In genomic region chr17:7218774-7219173, GRCh38 we compare ENCODE assay signal across 10 cellular contexts. TPM values are rescaled to one million over a fixed set of nuclear protein-coding genes. Genes with fewer than 3 reads are reported as not detected.
A peak's percentile ranks its signal among the peaks of the same experiment; 100 is the strongest.
DNase-seq lines count a peak whose midpoint lies in the region; ATAC-seq and TF ChIP-seq lines count a peak whose summit lies in the region.
"Had no signal": no experiment of that assay in that cellular context is flagged by ENCODE, and none has a peak within 500 bp of the region (broad histone marks: within the 10 kb centered on the region; RNA-seq: fewer than 3 reads in every experiment).

No MANE protein-coding gene starts in this region.

- BruUV-seq in Caco-2 (replicated peaks; lab: Mats Ljungman, UMichigan) (no TSS peak), PC-3 (replicated peaks; lab: Mats Ljungman, UMichigan) (no TSS peak)

- H3K27ac Mint-ChIP-seq in Caco-2 (ENCODE audit: unreplicated experiment), result no peak overlapping the region

- POLR2A ChIA-PET in Caco-2 (lab: Charles Lee) (interaction anchor here (2.3 kb wide), 1 partner anchor 16 kb away, joined by 6 read pairs; the partner anchor contains the start of gene DVL2), PC-3 (lab: Charles Lee; ENCODE audit: unreplicated experiment) (no interaction called here)

- no peaks in the 10 kb centered on the region for H3K36me3 ChIP-seq in Caco-2 (ENCODE audit: control insufficient read depth, insufficient read depth, low read length)
- H3K36me3 ChIP-seq in PC-3 (ENCODE audit: low read depth, low read length), result peaks cover 25% of the 10 kb centered on the region
- H3K36me3 ChIP-seq in trophoblast cell (ENCODE audit: control insufficient read depth in 1 of 2, insufficient read depth in 2 of 2, low read length in 2 of 2), result peaks cover 29 to 32% of the 10 kb centered on the region in 2 experiments

- no peaks in the 10 kb centered on the region for H3K9me3 ChIP-seq in Caco-2
- H3K9me3 ChIP-seq in PC-3 (ENCODE audit: low read length), result no peaks in the 10 kb centered on the region
- no peaks in the 10 kb centered on the region for H3K9me3 ChIP-seq in trophoblast cell (ENCODE audit: insufficient read depth, low read depth, low read length)

- peak overlapping the region; percentile 86; the same call in 1 of the 2 replicates for H3K4me2 ChIP-seq in PC-3 (ENCODE audit: low read length)
- H3K4me2 ChIP-seq in trophoblast cell (ENCODE audit: low read length), result no peak overlapping the region

- no peak for TF ChIP-seq CTCF in Caco-2 (IDR thresholded peaks at IDR 0.05; ENCODE audit: insufficient read depth in 1 of 2, low read depth in 1 of 2, low read length in 1 of 2, severe bottlenecking in 1 of 2, unreplicated experiment in 1 of 2)
- TF ChIP-seq CTCF in PC-3 (conservative IDR thresholded peaks at IDR 0.05; ENCODE audit: low read depth, low read length), result no peak
- no peak for TF ChIP-seq CTCF in epithelial cell of proximal tubule (conservative IDR thresholded peaks at IDR 0.05; ENCODE audit: low read depth, low read length)

- H4K12ac ChIP-seq in trophoblast cell (ENCODE audit: low read depth, low read length), result no peak overlapping the region

- peak overlapping the region; percentile 82 for H2BK12ac ChIP-seq in trophoblast cell (ENCODE audit: low read length)

- intact Hi-C loops in Caco-2 (cut with micrococcal nuclease; ENCODE audit: unreplicated experiment) (loop anchor here (1.0 kb wide), 1 partner anchor 27 kb away; no protein-coding TSS in a partner anchor), PC-3 (cut with micrococcal nuclease) (no loop called here)

- no peak overlapping the region for H3K23ac ChIP-seq in trophoblast cell (ENCODE audit: low read length)

- H3K14ac ChIP-seq in trophoblast cell (ENCODE audit: low read length), result no peak overlapping the region

- H2AFZ ChIP-seq in PC-3 (ENCODE audit: low read length) (no peak overlapping the region), trophoblast cell (ENCODE audit: insufficient read depth, low read length, poor library complexity) (peak overlapping the region; percentile 21)

- H3K9me2 ChIP-seq in PC-3 (replicated peaks; ENCODE audit: low read length), result no peaks in the 10 kb centered on the region

- H3K4me3 Mint-ChIP-seq in Caco-2 (ENCODE audit: unreplicated experiment), result peak overlapping the region; percentile 77

- peaks cover 14% of the 10 kb centered on the region; the same call in 1 of the 2 replicates for H4K20me1 ChIP-seq in PC-3 (ENCODE audit: low read length)

- ATAC-seq in PC-3, result no peak
- no peak for ATAC-seq in activated CD4-positive, CD25-positive, alpha-beta regulatory T cell treated with anti-CD3 and anti-CD28 coated beads, Interleukin-2, amount 50 U/mL, for 24 hours
- ATAC-seq in GM21423 (IDR thresholded peaks at IDR 0.05; ENCODE audit: unreplicated experiment), result no peak

- no peak overlapping the region for H3K9ac ChIP-seq in PC-3 (ENCODE audit: low read length)
- H3K9ac ChIP-seq in trophoblast cell (ENCODE audit: low read length), result no peak overlapping the region

- no peak for DNase-seq in Caco-2
- DNase-seq in PC-3, result no peak
- DNase-seq in epithelial cell of proximal tubule (ENCODE audit: low read depth), result no peak
- DNase-seq in trophoblast cell, result no peak
- DNase-seq in stimulated activated CD4-positive, alpha-beta T cell treated with anti-CD3 and anti-CD28 coated beads, Interleukin-4, amount 100 ng/mL, for 24 hours, result no peak
- DNase-seq in NCI-H1930 (lab: John Stamatoyannopoulos, UW), result no peak
- DNase-seq: effector memory CD4-positive, alpha-beta T cell; NCI-H69 had no signal

- H2AK5ac ChIP-seq in trophoblast cell (ENCODE audit: low read length), result peak overlapping the region; percentile 54

- no peak overlapping the region for H2BK120ac ChIP-seq in trophoblast cell (ENCODE audit: insufficient read depth, low read length, poor library complexity)

- H3K4me3 ChIP-seq in Caco-2 (ENCODE audit: low read depth, low read length) (no peak overlapping the region), PC-3 (ENCODE audit: low read length) (no peak overlapping the region), epithelial cell of proximal tubule (ENCODE audit: low read depth, low read length) (peak overlapping the region; percentile 66), trophoblast cell (ENCODE audit: low read depth, low read length) (no peak overlapping the region)

- H3K79me1 ChIP-seq in trophoblast cell (ENCODE audit: low read length), result peaks cover 26% of the 10 kb centered on the region

- no peaks in the 10 kb centered on the region for H3F3A ChIP-seq in PC-3 (ENCODE audit: low read length, unreplicated experiment)

- H3K4me1 ChIP-seq in Caco-2 (peaks cover 10% of the 10 kb centered on the region), PC-3 (ENCODE audit: insufficient read depth, low read length) (peaks cover 34% of the 10 kb centered on the region), trophoblast cell (ENCODE audit: control insufficient read depth in 1 of 2, insufficient read depth in 2 of 2, low read length in 2 of 2) (peaks cover 48 to 66% of the 10 kb centered on the region in 2 experiments)

- no peaks in the 10 kb centered on the region for H3K27me3 ChIP-seq in Caco-2 (replicated peaks; ENCODE audit: control insufficient read depth, insufficient read depth, low read length)
- no peaks in the 10 kb centered on the region for H3K27me3 ChIP-seq in PC-3 (ENCODE audit: low read length)
- no peaks in the 10 kb centered on the region for H3K27me3 ChIP-seq in trophoblast cell (ENCODE audit: insufficient read depth, low read length)

- H4K91ac ChIP-seq in trophoblast cell (ENCODE audit: low read depth, low read length), result peak overlapping the region; percentile 19

- no peaks in the 10 kb centered on the region for H3K27me3 Mint-ChIP-seq in Caco-2 (ENCODE audit: insufficient read depth, unreplicated experiment)

- H2BK5ac ChIP-seq in trophoblast cell (ENCODE audit: low read depth, low read length, poor library complexity), result no peak overlapping the region

- H3K79me2 ChIP-seq in PC-3 (ENCODE audit: low read length) (peaks cover 41% of the 10 kb centered on the region), trophoblast cell (ENCODE audit: control insufficient read depth, insufficient read depth, low read length, poor library complexity) (peaks cover 10% of the 10 kb centered on the region)

- H3K9me3 Mint-ChIP-seq in Caco-2 (ENCODE audit: unreplicated experiment), result no peaks in the 10 kb centered on the region

- peak overlapping the region; percentile 32 for H4K8ac ChIP-seq in trophoblast cell (ENCODE audit: low read depth, low read length)

- no peak overlapping the region for H3K27ac ChIP-seq in PC-3 (ENCODE audit: low read length)
- H3K27ac ChIP-seq in trophoblast cell (ENCODE audit: low read depth, low read length), result no peak overlapping the region

- H3K4ac ChIP-seq in trophoblast cell (ENCODE audit: low read depth, low read length), result peak overlapping the region; percentile 29

- H3K18ac ChIP-seq in trophoblast cell (ENCODE audit: low read length), result no peak overlapping the region

- H3K4me1 Mint-ChIP-seq in Caco-2 (ENCODE audit: low read depth, unreplicated experiment), result peaks cover 5% of the 10 kb centered on the region

- CTCF ChIA-PET in Caco-2 (lab: Charles Lee), result no interaction called here
- CTCF ChIA-PET in PC-3 (lab: Charles Lee), result no interaction called here

- no CpG with 5 or more reads among the region's 5 CpGs for WGBS in trophoblast cell (ENCODE audit: extremely low coverage, insufficient coverage, insufficient read length)

- H3K36me3 Mint-ChIP-seq in Caco-2 (ENCODE audit: insufficient read depth, unreplicated experiment), result peaks cover 60% of the 10 kb centered on the region

RNA-seq across cellular contexts. Expression of gene DLG4, which starts 0.9 kb away (rescaled TPM):
- total RNA-seq in Caco-2 (2022), result 0.98 and 1.8 TPM in 2 replicates
- 6.5 and 12.8 TPM in 2 replicates for total RNA-seq in PC-3 (2014; rRNA removed)
- total RNA-seq in epithelial cell of proximal tubule, result 2.6 and 7.8 TPM in 2 replicates
- polyA plus RNA-seq in trophoblast cell (2013), result 14.6 and 15.7 TPM in 2 replicates

RNA-seq across cellular contexts. Expression of gene ACADVL, which starts 1.0 kb away (rescaled TPM):
- 133 and 164 TPM in 2 replicates for total RNA-seq in Caco-2 (2022)
- total RNA-seq in PC-3 (2014; rRNA removed), result 558 and 646 TPM in 2 replicates
- 320 and 573 TPM in 2 replicates for total RNA-seq in epithelial cell of proximal tubule
- 491 and 526 TPM in 2 replicates for polyA plus RNA-seq in trophoblast cell (2013)

RNA-seq across cellular contexts. Expression of gene DVL2, which starts 15.5 kb away (rescaled TPM):
- total RNA-seq in Caco-2 (2022), result 38.3 and 41.3 TPM in 2 replicates
- 36.9 and 65.7 TPM in 2 replicates for total RNA-seq in PC-3 (2014; rRNA removed)
- 46.5 and 68.0 TPM in 2 replicates for total RNA-seq in epithelial cell of proximal tubule
- 34.2 and 34.4 TPM in 2 replicates for polyA plus RNA-seq in trophoblast cell (2013)

RNA-seq across cellular contexts. Expression of gene PHF23, which starts 20.5 kb away (rescaled TPM):
- total RNA-seq in Caco-2 (2022), result 20.5 and 20.6 TPM in 2 replicates
- 20.8 and 32.7 TPM in 2 replicates for total RNA-seq in PC-3 (2014; rRNA removed)
- 27.1 and 42.8 TPM in 2 replicates for total RNA-seq in epithelial cell of proximal tubule
- polyA plus RNA-seq in trophoblast cell (2013), result 127 and 128 TPM in 2 replicates

RNA-seq across cellular contexts. Expression of gene GABARAP, which starts 23.5 kb away (rescaled TPM):
- total RNA-seq in Caco-2 (2022) (129 and 140 TPM in 2 replicates), PC-3 (2014; rRNA removed) (88.2 and 103 TPM in 2 replicates), epithelial cell of proximal tubule (298 and 570 TPM in 2 replicates)
- polyA plus RNA-seq in trophoblast cell (2013), result 1,014 and 1,021 TPM in 2 replicates
